ENCODE assay signal across 9 cellular contexts in the genomic region with DNA sequence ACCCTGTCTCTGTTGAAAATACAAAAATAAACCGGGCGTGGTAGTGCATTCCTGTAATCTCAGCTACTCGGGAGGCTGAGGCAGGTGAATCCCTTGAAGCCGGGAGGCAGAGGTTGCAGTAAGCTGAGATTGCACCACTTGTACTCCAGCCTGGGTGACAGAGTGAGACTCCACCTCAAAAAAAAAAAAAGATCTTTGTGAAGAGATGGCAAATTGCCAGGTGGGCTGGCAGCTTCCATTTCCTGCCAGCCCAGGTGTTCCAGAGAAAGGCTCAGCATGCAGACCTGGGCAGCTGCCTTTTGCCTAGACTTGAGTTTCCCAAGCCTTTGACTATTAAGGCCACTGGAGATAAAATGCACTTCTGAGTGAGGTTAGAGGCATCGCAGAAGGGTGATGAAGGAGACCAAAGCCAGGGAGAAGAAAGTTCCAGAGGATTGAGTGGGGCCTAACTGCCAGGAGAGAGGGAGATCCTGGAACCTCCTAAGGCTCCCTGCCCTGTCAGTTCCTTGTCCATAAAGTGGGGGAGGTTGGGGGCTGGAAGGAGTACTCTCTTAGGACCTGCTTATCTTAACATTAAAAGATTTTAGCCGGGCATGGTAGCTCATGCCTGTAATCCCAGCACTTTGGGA. TPM values are rescaled to one million over a fixed set of nuclear protein-coding genes. Genes with fewer than 3 reads are reported as not detected.
A peak's percentile ranks its signal among the peaks of the same experiment; 100 is the strongest.
DNase-seq lines count a peak whose midpoint lies in the region; ATAC-seq and TF ChIP-seq lines count a peak whose summit lies in the region.
"Had no signal": no experiment of that assay in that cellular context is flagged by ENCODE, and none has a peak within 500 bp of the region (broad histone marks: within the 10 kb centered on the region; RNA-seq: fewer than 3 reads in every experiment).

No MANE protein-coding gene starts in this region.

- no peaks in the 10 kb centered on the region for H3K36me3 Mint-ChIP-seq in natural killer cell treated with Interleukin-12 subunit alpha and Interleukin-12 subunit beta and Interleukin-15 and Interleukin-18, amount 100 ng/mL, for 72 hours
- H3K36me3 Mint-ChIP-seq in natural killer cell: no peaks in the 10 kb centered on the region

- intact Hi-C loops in natural killer cell (cut with micrococcal nuclease): loop anchor here (5.0 kb wide), 1 partner anchor 834 kb away; the partner anchor contains the start of gene P4HA1
- intact Hi-C loops in upper lobe of right lung (cut with DNase I): no loop called here

- TF ChIP-seq CTCF in natural killer cell (IDR thresholded peaks at IDR 0.05) (no peak), Peyer's patch (IDR thresholded peaks at IDR 0.05) (no peak), upper lobe of right lung (IDR thresholded peaks at IDR 0.05) (no peak)

- no peak for ATAC-seq in natural killer cell treated with Interleukin-12 subunit alpha and Interleukin-12 subunit beta and Interleukin-15 and Interleukin-18, amount 100 ng/mL, for 72 hours
- ATAC-seq in natural killer cell: no peak
- ATAC-seq in esophagus mucosa: peak; percentile 35
- peak; percentile 3 for ATAC-seq in upper lobe of right lung

- H3K9me3 ChIP-seq in Peyer's patch: no peaks in the 10 kb centered on the region
- no peaks in the 10 kb centered on the region for H3K9me3 ChIP-seq in upper lobe of right lung

- H3K27ac ChIP-seq in Peyer's patch: peak overlapping the region; percentile 20 to 82 (median 62)
- peak overlapping the region; percentile 25 for H3K27ac ChIP-seq in upper lobe of right lung

- no peak overlapping the region for H3K4me3 Mint-ChIP-seq in natural killer cell treated with Interleukin-12 subunit alpha and Interleukin-12 subunit beta and Interleukin-15 and Interleukin-18, amount 100 ng/mL, for 72 hours
- no peak overlapping the region for H3K4me3 Mint-ChIP-seq in natural killer cell

- no peak for DNase-seq in natural killer cell treated with Interleukin-12 subunit alpha and Interleukin-12 subunit beta and Interleukin-15 and Interleukin-18, amount 100 ng/mL, for 72 hours (ENCODE audit: low spot score)
- DNase-seq in natural killer cell (no peak), Peyer's patch (peak; percentile 71 to 85 (median 76)), upper lobe of right lung (peak; percentile 72), iPS-NIHi11 (ENCODE audit: low spot score) (no peak), amygdala (lab: John Stamatoyannopoulos, UW) (no peak), SKM-1 treated with dmso at 0.1 percent for 144 hours (lab: John Stamatoyannopoulos, UW; ENCODE audit: unreplicated experiment) (no peak)
- DNase-seq: MV-4-11 had no signal

- no peaks in the 10 kb centered on the region for H3K9me3 Mint-ChIP-seq in natural killer cell treated with Interleukin-12 subunit alpha and Interleukin-12 subunit beta and Interleukin-15 and Interleukin-18, amount 100 ng/mL, for 72 hours
- no peaks in the 10 kb centered on the region for H3K9me3 Mint-ChIP-seq in natural killer cell

- H3K36me3 ChIP-seq in Peyer's patch (no peaks in the 10 kb centered on the region), upper lobe of right lung (no peaks in the 10 kb centered on the region)

- H3K4me1 ChIP-seq in Peyer's patch (peaks cover 8 to 46% (median 34%) of the 10 kb centered on the region in 4 donors), upper lobe of right lung (peaks cover 43% of the 10 kb centered on the region)

- TF ChIP-seq POLR2A in Peyer's patch (IDR thresholded peaks at IDR 0.05): peak in 1 of 2 donors; percentile 48

- H3K27me3 Mint-ChIP-seq in natural killer cell treated with Interleukin-12 subunit alpha and Interleukin-12 subunit beta and Interleukin-15 and Interleukin-18, amount 100 ng/mL, for 72 hours: no peaks in the 10 kb centered on the region
- H3K27me3 Mint-ChIP-seq in natural killer cell (ENCODE audit: low read depth in 2 of 2): no peaks in the 10 kb centered on the region

- no peak overlapping the region for H3K4me3 ChIP-seq in Peyer's patch
- H3K4me3 ChIP-seq in upper lobe of right lung: no peak overlapping the region

- peak overlapping the region; percentile 43 to 69 for H3K27ac Mint-ChIP-seq in natural killer cell treated with Interleukin-12 subunit alpha and Interleukin-12 subunit beta and Interleukin-15 and Interleukin-18, amount 100 ng/mL, for 72 hours
- peak overlapping the region in 1 of 2 donors; percentile 58 for H3K27ac Mint-ChIP-seq in natural killer cell

- peaks cover 35 to 37% of the 10 kb centered on the region in 2 donors for H3K4me1 Mint-ChIP-seq in natural killer cell treated with Interleukin-12 subunit alpha and Interleukin-12 subunit beta and Interleukin-15 and Interleukin-18, amount 100 ng/mL, for 72 hours (ENCODE audit: low read depth in 2 of 2)
- H3K4me1 Mint-ChIP-seq in natural killer cell: peaks cover 34 to 40% of the 10 kb centered on the region in 2 donors

- H3K27me3 ChIP-seq in Peyer's patch (no peaks in the 10 kb centered on the region), upper lobe of right lung (no peaks in the 10 kb centered on the region)

RNA-seq across cellular contexts. Expression of gene DDIT4, which starts 10.0 kb away (rescaled TPM):
- 100 to 1,000 TPM; 189 to 207 TPM for total RNA-seq in natural killer cell treated with Interleukin-12 subunit alpha and Interleukin-12 subunit beta and Interleukin-15 and Interleukin-18, amount 100 ng/mL, for 72 hours
- total RNA-seq in natural killer cell: 100 to 1,000 TPM; 174 to 232 (median 200) TPM
- 100 to 1,000 TPM in 3 of 4 donors, 10 to 100 TPM in 1; 80.6 to 275 (median 123) TPM for total RNA-seq in Peyer's patch
- total RNA-seq in esophagus mucosa: 417 TPM
- 200 TPM for total RNA-seq in upper lobe of right lung

RNA-seq across cellular contexts. Expression of gene ASCC1, which starts 47.7 kb away (rescaled TPM):
- 10 to 100 TPM; 30.9 to 35.7 TPM for total RNA-seq in natural killer cell treated with Interleukin-12 subunit alpha and Interleukin-12 subunit beta and Interleukin-15 and Interleukin-18, amount 100 ng/mL, for 72 hours
- total RNA-seq in natural killer cell (10 to 100 TPM; 26.0 to 35.2 (median 29.3) TPM), Peyer's patch (10 to 100 TPM in 3 of 4 donors, 1 to 10 TPM in 1; 9.7 to 48.7 (median 21.5) TPM), esophagus mucosa (23.5 TPM), upper lobe of right lung (27.4 TPM)

RNA-seq across cellular contexts. Expression of gene ANAPC16, which starts 47.9 kb away (rescaled TPM):
- 10 to 100 TPM; 39.6 to 79.3 TPM for total RNA-seq in natural killer cell treated with Interleukin-12 subunit alpha and Interleukin-12 subunit beta and Interleukin-15 and Interleukin-18, amount 100 ng/mL, for 72 hours
- total RNA-seq in natural killer cell (10 to 100 TPM; 70.9 to 77.0 (median 71.0) TPM), Peyer's patch (10 to 100 TPM; 55.0 to 73.4 (median 60.6) TPM), esophagus mucosa (64.4 TPM), upper lobe of right lung (118 TPM)

Comparison
In these comparisons a context has a peak if more than half of its experiments do, and no peak if none do; other contexts are left out.
1. ATAC-seq: peak in esophagus mucosa (single experiment) and upper lobe of right lung (single experiment); none in natural killer cell treated with Interleukin-12 subunit alpha and Interleukin-12 subunit beta and Interleukin-15 and Interleukin-18, amount 100 ng/mL, for 72 hours (0 of 2) and natural killer cell (0 of 3).
2. DNase-seq: peak in Peyer's patch (3 of 3) and upper lobe of right lung (single experiment); none in natural killer cell treated with Interleukin-12 subunit alpha and Interleukin-12 subunit beta and Interleukin-15 and Interleukin-18, amount 100 ng/mL, for 72 hours (single experiment), natural killer cell (single experiment), iPS-NIHi11 (single experiment), amygdala (0 of 56) and SKM-1 treated with dmso at 0.1 percent for 144 hours (single experiment).